ENCODE assay signal across 8 cellular contexts in genomic region chr2:231393149-231394131, GRCh38. TPM values are rescaled to one million over a fixed set of nuclear protein-coding genes. Genes with fewer than 3 reads are reported as not detected.
DNase-seq lines count a peak whose midpoint lies in the region; ATAC-seq lines count a peak whose summit lies in the region.

No MANE protein-coding gene starts in this region.

- peaks cover 5 to 7% of the 10 kb centered on the region in 2 donors for H3K27me3 ChIP-seq in mucosa of rectum (ENCODE audit: control insufficient read depth in 2 of 2, insufficient read depth in 2 of 2, low read length in 2 of 2)

- no peak overlapping the region for H3K4me3 ChIP-seq in mucosa of rectum (ENCODE audit: low read length in 2 of 2)

- no peak overlapping the region for H3K4me3 Mint-ChIP-seq in activated CD4-positive, alpha-beta T cell treated with anti-CD3 and anti-CD28 coated beads for 36 hours
- H3K4me3 Mint-ChIP-seq in activated CD8-positive, alpha-beta T cell treated with anti-CD3 and anti-CD28 coated beads, Interleukin-2, amount 10 ng/mL, durations not matched to agents 7 days and 5 days = peak overlapping the region; percentile 72

- H3K9me3 Mint-ChIP-seq in activated CD4-positive, alpha-beta T cell treated with anti-CD3 and anti-CD28 coated beads for 36 hours (ENCODE audit: low read depth) = no peaks in the 10 kb centered on the region
- no peaks in the 10 kb centered on the region for H3K9me3 Mint-ChIP-seq in activated CD8-positive, alpha-beta T cell treated with anti-CD3 and anti-CD28 coated beads, Interleukin-2, amount 10 ng/mL, durations not matched to agents 7 days and 5 days (ENCODE audit: insufficient read depth)

- H3K4me1 Mint-ChIP-seq in activated CD4-positive, alpha-beta T cell treated with anti-CD3 and anti-CD28 coated beads for 36 hours = peaks cover 18% of the 10 kb centered on the region
- H3K4me1 Mint-ChIP-seq in activated CD8-positive, alpha-beta T cell treated with anti-CD3 and anti-CD28 coated beads, Interleukin-2, amount 10 ng/mL, durations not matched to agents 7 days and 5 days (ENCODE audit: low read depth) = peaks cover 38% of the 10 kb centered on the region

- peaks cover 28% of the 10 kb centered on the region for H3K27me3 Mint-ChIP-seq in activated CD4-positive, alpha-beta T cell treated with anti-CD3 and anti-CD28 coated beads for 36 hours
- H3K27me3 Mint-ChIP-seq in activated CD8-positive, alpha-beta T cell treated with anti-CD3 and anti-CD28 coated beads, Interleukin-2, amount 10 ng/mL, durations not matched to agents 7 days and 5 days (ENCODE audit: low read depth) = peaks cover 19% of the 10 kb centered on the region

- peak overlapping the region; percentile 17 to 21 for H3K9ac ChIP-seq in mucosa of rectum (ENCODE audit: low read depth in 1 of 2, low read length in 2 of 2)

- peak; percentile 48 for DNase-seq in activated CD4-positive, alpha-beta T cell treated with anti-CD3 and anti-CD28 coated beads for 36 hours
- DNase-seq in activated CD4-positive, alpha-beta T cell treated with anti-CD3 and anti-CD28 coated beads, Interleukin-2, amount 50 U/mL, for 1 hour = no peak
- DNase-seq in activated CD8-positive, alpha-beta T cell treated with anti-CD3 and anti-CD28 coated beads, Interleukin-2, amount 10 ng/mL, durations not matched to agents 7 days and 5 days = peak; percentile 72
- DNase-seq in NCI-H187 (lab: John Stamatoyannopoulos, UW) = no peak
- no peak for DNase-seq in NCI-H69 (lab: John Stamatoyannopoulos, UW)
- no peak for DNase-seq in cerebellar nuclear complex (lab: John Stamatoyannopoulos, UW)

- peaks cover 7 to 11% of the 10 kb centered on the region in 2 donors for H3K36me3 ChIP-seq in mucosa of rectum (ENCODE audit: control insufficient read depth in 2 of 2, insufficient read depth in 2 of 2, low read length in 2 of 2)

- H3K27ac Mint-ChIP-seq in activated CD4-positive, alpha-beta T cell treated with anti-CD3 and anti-CD28 coated beads for 36 hours = peak overlapping the region; percentile 62
- peak overlapping the region; percentile 95 for H3K27ac Mint-ChIP-seq in activated CD8-positive, alpha-beta T cell treated with anti-CD3 and anti-CD28 coated beads, Interleukin-2, amount 10 ng/mL, durations not matched to agents 7 days and 5 days

- POLR2A ChIA-PET in activated CD4-positive, alpha-beta T cell treated with anti-CD3 and anti-CD28 coated beads for 36 hours (lab: Charles Lee) = no interaction called here
- POLR2A ChIA-PET in activated CD8-positive, alpha-beta T cell treated with anti-CD3 and anti-CD28 coated beads, Interleukin-2, amount 10 ng/mL, durations not matched to agents 7 days and 5 days (lab: Charles Lee) = interaction anchor here (0.6 to 1.7 kb wide), 3 partner anchors 20 to 71 kb away, joined by 3 to 7 read pairs (median 4); partner anchors contain the start of gene NCL

- H3K36me3 Mint-ChIP-seq in activated CD4-positive, alpha-beta T cell treated with anti-CD3 and anti-CD28 coated beads for 36 hours (ENCODE audit: low read depth) = no peaks in the 10 kb centered on the region
- H3K36me3 Mint-ChIP-seq in activated CD8-positive, alpha-beta T cell treated with anti-CD3 and anti-CD28 coated beads, Interleukin-2, amount 10 ng/mL, durations not matched to agents 7 days and 5 days (ENCODE audit: low read depth) = peaks cover 11% of the 10 kb centered on the region

- no peaks in the 10 kb centered on the region for H3K9me3 ChIP-seq in mucosa of rectum (ENCODE audit: control insufficient read depth in 2 of 2, low read length in 2 of 2)

- intact Hi-C loops in activated CD4-positive, alpha-beta T cell treated with anti-CD3 and anti-CD28 coated beads for 36 hours (cut with DNase I, micrococcal nuclease) = no loop called here

- peaks cover 22 to 36% of the 10 kb centered on the region in 2 donors for H3K4me1 ChIP-seq in mucosa of rectum (ENCODE audit: control insufficient read depth in 2 of 2, insufficient read depth in 2 of 2, low read length in 2 of 2)

- CTCF ChIA-PET in activated CD4-positive, alpha-beta T cell treated with anti-CD3 and anti-CD28 coated beads for 36 hours (lab: Charles Lee) = interaction anchor here (0.6 to 2.2 kb wide), 6 partner anchors 18 to 713 kb away, joined by 3 to 5 read pairs (median 4); no protein-coding TSS in a partner anchor
- CTCF ChIA-PET in activated CD8-positive, alpha-beta T cell treated with anti-CD3 and anti-CD28 coated beads, Interleukin-2, amount 10 ng/mL, durations not matched to agents 7 days and 5 days (lab: Charles Lee) = interaction anchor here (0.7 to 4.4 kb wide), 7 partner anchors 13 to 569 kb away, joined by 3 to 26 read pairs (median 4); no protein-coding TSS in a partner anchor

- peak overlapping the region; percentile 35 to 56 for H3K27ac ChIP-seq in mucosa of rectum (ENCODE audit: low read depth in 2 of 2, low read length in 2 of 2)

- ATAC-seq in activated CD4-positive, alpha-beta T cell treated with anti-CD3 and anti-CD28 coated beads for 36 hours = peak; percentile 63
- peak; percentile 42 for ATAC-seq in HG02759 (IDR thresholded peaks at IDR 0.05; ENCODE audit: unreplicated experiment)
- peak; percentile 68 for ATAC-seq in activated CD8-positive, alpha-beta T cell treated with anti-CD3 and anti-CD28 coated beads, Interleukin-2, amount 10 ng/mL, durations not matched to agents 7 days and 5 days

RNA-seq across cellular contexts. Expression of gene B3GNT7, which starts 2.1 kb away (rescaled TPM):
- not detected for total RNA-seq in activated CD4-positive, alpha-beta T cell treated with anti-CD3 and anti-CD28 coated beads for 36 hours
- under 1 TPM; 0.26 to 0.34 TPM for total RNA-seq in activated CD8-positive, alpha-beta T cell treated with anti-CD3 and anti-CD28 coated beads, Interleukin-2, amount 10 ng/mL, durations not matched to agents 7 days and 5 days

Comparison
In these comparisons a context has a peak if more than half of its experiments do, and no peak if none do; other contexts are left out.
1. DNase-seq: peak in activated CD4-positive, alpha-beta T cell treated with anti-CD3 and anti-CD28 coated beads for 36 hours (single experiment) and activated CD8-positive, alpha-beta T cell treated with anti-CD3 and anti-CD28 coated beads, Interleukin-2, amount 10 ng/mL, durations not matched to agents 7 days and 5 days (single experiment); none in activated CD4-positive, alpha-beta T cell treated with anti-CD3 and anti-CD28 coated beads, Interleukin-2, amount 50 U/mL, for 1 hour (single experiment), NCI-H187 (0 of 2), NCI-H69 (single experiment) and cerebellar nuclear complex (0 of 2).
2. Peak in every context shown above with its lines, with median percentiles within 50 percentile points of each other: ATAC-seq.